8 cellular contexts compared by ENCODE assay signal in the genomic region with DNA sequence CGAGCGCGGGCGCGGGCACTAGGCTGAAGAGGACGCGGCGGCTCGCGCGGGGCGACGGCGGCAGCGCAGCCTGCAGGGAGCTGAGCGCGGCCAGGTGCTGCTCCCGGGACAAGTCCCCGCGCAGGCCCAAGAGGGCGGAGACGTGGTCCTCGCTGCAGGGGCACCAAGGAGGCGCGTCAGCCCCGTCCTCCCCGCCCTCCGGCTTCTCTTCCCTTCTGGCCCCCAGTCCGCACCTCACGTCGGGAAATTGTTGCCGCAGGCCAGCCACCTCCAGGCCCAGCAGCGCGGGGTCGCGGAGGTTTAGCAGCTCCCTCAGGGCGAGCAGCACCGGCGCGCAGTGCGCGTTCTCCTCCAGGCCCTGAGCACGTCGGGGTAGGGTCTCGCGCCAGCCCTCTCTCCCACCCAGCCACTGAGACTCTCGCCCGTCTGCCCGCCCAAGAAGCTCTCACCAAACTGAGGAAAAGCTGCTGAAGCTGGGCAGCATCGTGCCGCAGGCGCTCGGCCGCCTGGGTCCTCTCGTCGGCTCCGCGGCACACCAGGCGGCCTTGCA. TPM values are rescaled to one million over a fixed set of nuclear protein-coding genes. Genes with fewer than 3 reads are reported as not detected.
DNase-seq lines count a peak whose midpoint lies in the region; ATAC-seq and TF ChIP-seq lines count a peak whose summit lies in the region.

No MANE protein-coding gene starts in this region.

- 97% methylated on average over 6 of the region's 59 CpGs for WGBS in SK-N-SH (ENCODE audit: low lambda C conversion rate)
- WGBS in gastroesophageal sphincter (ENCODE audit: low coverage in 1 of 2), 2 donors, result 0% methylated on average over 3 of the region's 59 CpGs; no CpG with 5 or more reads in 1 of the 2 donors

- no peak for TF ChIP-seq POLR2A in gastroesophageal sphincter (IDR thresholded peaks at IDR 0.05)

- no peak overlapping the region for H2AFZ ChIP-seq in ACC112 (ENCODE audit: low read length, unreplicated experiment)
- peak overlapping the region; percentile 58; the same call in 1 of the 2 replicates for H2AFZ ChIP-seq in SK-N-SH (ENCODE audit: low read depth)

- peaks cover 11% of the 10 kb centered on the region for H3K79me2 ChIP-seq in ACC112 (ENCODE audit: control insufficient read depth, insufficient read depth, low read length, unreplicated experiment)
- H3K79me2 ChIP-seq in SK-N-SH (ENCODE audit: insufficient read depth), result peaks cover 18% of the 10 kb centered on the region

- peak overlapping the region; percentile 81 for H3K4me3 ChIP-seq in ACC112 (ENCODE audit: low read depth, low read length)
- peak overlapping the region; percentile 81 to 82 for H3K4me3 ChIP-seq in SK-N-SH (ENCODE audit: low read depth in 2 of 2, low read length in 1 of 2)
- peak overlapping the region; percentile 64 to 80 for H3K4me3 ChIP-seq in gastroesophageal sphincter
- H3K4me3 ChIP-seq in retinal pigment epithelial cell (ENCODE audit: low read length), result peak overlapping the region; percentile 45

- peaks cover 33% of the 10 kb centered on the region for H3K4me1 ChIP-seq in ACC112 (ENCODE audit: control insufficient read depth, insufficient read depth, low read length, unreplicated experiment)
- peaks cover 22 to 26% of the 10 kb centered on the region in 2 experiments for H3K4me1 ChIP-seq in SK-N-SH (ENCODE audit: control insufficient read depth in 1 of 2, insufficient read depth in 2 of 2, low read depth in 1 of 2, low read length in 1 of 2)
- peaks cover 0 to 59% (median 21%) of the 10 kb centered on the region in 3 donors for H3K4me1 ChIP-seq in gastroesophageal sphincter

- H3K9ac ChIP-seq in SK-N-SH, result peak overlapping the region; percentile 96; the same call in 1 of the 2 replicates

- no peaks in the 10 kb centered on the region for H3K36me3 ChIP-seq in ACC112 (ENCODE audit: insufficient read depth, low read length)
- no peaks in the 10 kb centered on the region for H3K36me3 ChIP-seq in SK-N-SH (replicated peaks in 1 of 2; ENCODE audit: control insufficient read depth in 1 of 2, insufficient read depth in 2 of 2, low read length in 1 of 2)
- H3K36me3 ChIP-seq in gastroesophageal sphincter, result no peaks in the 10 kb centered on the region

- peaks cover 34% of the 10 kb centered on the region for H3F3A ChIP-seq in SK-N-SH (replicated peaks; ENCODE audit: insufficient read depth)

- CTCF ChIA-PET in SK-N-SH (lab: Yijun Ruan, JAX), result interaction anchor here (0.6 to 4.2 kb wide), 24 partner anchors 10 to 289 kb away, joined by 3 to 27 read pairs (median 4); a partner anchor contains a TSS

- H3K9me3 ChIP-seq in SK-N-SH, result no peaks in the 10 kb centered on the region
- no peaks in the 10 kb centered on the region for H3K9me3 ChIP-seq in gastroesophageal sphincter

- DNase-seq in GM20000 (ENCODE audit: low spot score) (peak; percentile 47), SK-N-SH (peak; percentile 76), retinal pigment epithelial cell (ENCODE audit: low read depth) (no peak), NCI-H187 treated with DMSO at 0.1 percent for 48 hours (lab: John Stamatoyannopoulos, UW) (no peak), ecto neural progenitor cell (ENCODE audit: low spot score) (no peak)

- H3K27ac ChIP-seq in ACC112 (ENCODE audit: low read depth, low read length) (no peak overlapping the region), SK-N-SH (ENCODE audit: low read depth in 2 of 2, low read length in 1 of 2) (peak overlapping the region; percentile 92 to 97), gastroesophageal sphincter (peak overlapping the region; percentile 90 to 98 (median 96))

- no peak for ATAC-seq in gastroesophageal sphincter
- no peak for ATAC-seq in HG02870 (IDR thresholded peaks at IDR 0.05; ENCODE audit: unreplicated experiment)

- H4K20me1 ChIP-seq in SK-N-SH (ENCODE audit: insufficient read depth), result no peaks in the 10 kb centered on the region; the same call in 1 of the 2 replicates

- H3K27me3 ChIP-seq in ACC112 (ENCODE audit: insufficient read depth, low read length) (no peaks in the 10 kb centered on the region), SK-N-SH (ENCODE audit: insufficient read depth) (no peaks in the 10 kb centered on the region), gastroesophageal sphincter (no peaks in the 10 kb centered on the region)

- TF ChIP-seq EP300 in SK-N-SH (IDR thresholded peaks at IDR 0.05; ENCODE audit: borderline replicate concordance in 1 of 2, low read depth in 1 of 2, low read length in 1 of 2) (no peak), gastroesophageal sphincter (IDR thresholded peaks at IDR 0.05) (no peak)

- TF ChIP-seq CTCF in GM20000 (IDR thresholded peaks at IDR 0.05; ENCODE audit: extremely low read depth, missing control alignments), result no peak
- TF ChIP-seq CTCF in SK-N-SH (IDR thresholded peaks at IDR 0.05), result no peak
- TF ChIP-seq CTCF in gastroesophageal sphincter (IDR thresholded peaks at IDR 0.05), result peak in 1 of 4 experiments; percentile 7
- TF ChIP-seq CTCF in retinal pigment epithelial cell (conservative IDR thresholded peaks at IDR 0.05; ENCODE audit: low read depth, low read length), result no peak

- H3K9me2 ChIP-seq in SK-N-SH, result no peaks in the 10 kb centered on the region

- no peak for TF ChIP-seq RAD21 in SK-N-SH (IDR thresholded peaks at IDR 0.05; ENCODE audit: low read length)

- POLR2A ChIA-PET in SK-N-SH (lab: Yijun Ruan, JAX), result interaction anchor here (1.0 to 2.0 kb wide), 6 partner anchors 9 to 43 kb away, joined by 3 to 12 read pairs (median 4); a partner anchor contains a TSS

- peak overlapping the region; percentile 92 for H3K4me2 ChIP-seq in SK-N-SH

TF ChIP-seq in SK-N-SH, 30 proteins besides CTCF, POLR2A, EP300 and RAD21:
- TF ChIP-seq NRF1 (IDR thresholded peaks at IDR 0.05; ENCODE audit: low read depth, low read length) (0 out of 2 replicates have a peak, but pooled peaks have one; percentile 35), RXRA (IDR thresholded peaks at IDR 0.05; ENCODE audit: borderline replicate concordance, low read depth) (no peak)

RNA-seq across cellular contexts. Expression of a gene that starts 0.8 kb away (rescaled TPM):
- 68.5 and 83.5 TPM in 2 replicates for polyA plus RNA-seq in SK-N-SH (2012; rRNA removed)
- 9.5 and 20.4 TPM in 2 replicates for polyA plus RNA-seq in SK-N-SH (2012; cell fraction: cytosol; rRNA removed)
- polyA plus RNA-seq in SK-N-SH (2012; cell fraction: nucleus; rRNA removed), result 409 and 450 TPM in 2 replicates
- 10 to 100 TPM in 2 of 4 donors, 1 to 10 TPM in 2; 6.7 to 37.4 (median 19.2) TPM for total RNA-seq in gastroesophageal sphincter

RNA-seq across cellular contexts. Expression of a gene that starts 5.4 kb away (rescaled TPM):
- polyA plus RNA-seq in SK-N-SH (2012; rRNA removed), result 0.46 and 0.83 TPM in 2 replicates
- polyA plus RNA-seq in SK-N-SH (2012; cell fraction: cytosol; rRNA removed), result 0.22 and 0.26 TPM in 2 replicates
- 1.8 and 3.1 TPM in 2 replicates for polyA plus RNA-seq in SK-N-SH (2012; cell fraction: nucleus; rRNA removed)
- total RNA-seq in gastroesophageal sphincter, result 1 to 10 TPM; 1.6 to 6.1 (median 2.6) TPM

RNA-seq across cellular contexts. Expression of a gene that starts 7.4 kb away (rescaled TPM):
- 168 and 210 TPM in 2 replicates for polyA plus RNA-seq in SK-N-SH (2012; rRNA removed)
- 67.3 and 95.5 TPM in 2 replicates for polyA plus RNA-seq in SK-N-SH (2012; cell fraction: cytosol; rRNA removed)
- 745 and 747 TPM in 2 replicates for polyA plus RNA-seq in SK-N-SH (2012; cell fraction: nucleus; rRNA removed)
- 10 to 100 TPM; 55.0 to 89.8 (median 76.2) TPM for total RNA-seq in gastroesophageal sphincter

RNA-seq across cellular contexts. Expression of a gene that starts 14.2 kb away (rescaled TPM):
- polyA plus RNA-seq in SK-N-SH (2012; rRNA removed), result 34.1 and 38.7 TPM in 2 replicates
- polyA plus RNA-seq in SK-N-SH (2012; cell fraction: cytosol; rRNA removed), result 16.9 and 22.0 TPM in 2 replicates
- 131 and 167 TPM in 2 replicates for polyA plus RNA-seq in SK-N-SH (2012; cell fraction: nucleus; rRNA removed)
- 10 to 100 TPM; 23.0 to 78.9 (median 49.9) TPM for total RNA-seq in gastroesophageal sphincter

RNA-seq across cellular contexts. Expression of a gene that starts 14.4 kb away (rescaled TPM):
- 2.3 and 3.1 TPM in 2 replicates for polyA plus RNA-seq in SK-N-SH (2012; rRNA removed)
- polyA plus RNA-seq in SK-N-SH (2012; cell fraction: cytosol; rRNA removed), result 0.58 and 0.90 TPM in 2 replicates
- polyA plus RNA-seq in SK-N-SH (2012; cell fraction: nucleus; rRNA removed), result 20.1 and 23.3 TPM in 2 replicates
- 1 to 10 TPM in 2 of 4 donors, under 1 TPM in 2; 0.15 to 3.9 (median 1.3) TPM for total RNA-seq in gastroesophageal sphincter

Comparison
In these comparisons a context has a peak if more than half of its experiments do, and no peak if none do; other contexts are left out.
1. DNase-seq: peak in GM20000 (single experiment) and SK-N-SH (single experiment); none in retinal pigment epithelial cell (single experiment), NCI-H187 treated with DMSO at 0.1 percent for 48 hours (single experiment) and ecto neural progenitor cell (single experiment).
2. Peak in every context shown above with its lines, with median percentiles within 50 percentile points of each other: H3K4me3 ChIP-seq.